1 cellular context compared by ENCODE assay signal in genomic region chr3:197368821-197369220, GRCh38.
TF ChIP-seq lines count a peak whose summit lies in the region.

No MANE protein-coding gene starts in this region.

TF ChIP-seq in H1, 55 proteins besides CTCF, POLR2A, EP300 and RAD21 (continued from another document):
- TF ChIP-seq KDM4A (IDR thresholded peaks at IDR 0.05; ENCODE audit: low read depth, low read length, severe bottlenecking) (no peak), CTBP2 (IDR thresholded peaks at IDR 0.05; ENCODE audit: borderline replicate concordance, insufficient read depth, insufficient read length, low read length) (no peak)
TF ChIP-seq in H1: peak in this region for 0.
